Comparison of ENCODE assay signal across 10 cellular contexts in the genomic region with DNA sequence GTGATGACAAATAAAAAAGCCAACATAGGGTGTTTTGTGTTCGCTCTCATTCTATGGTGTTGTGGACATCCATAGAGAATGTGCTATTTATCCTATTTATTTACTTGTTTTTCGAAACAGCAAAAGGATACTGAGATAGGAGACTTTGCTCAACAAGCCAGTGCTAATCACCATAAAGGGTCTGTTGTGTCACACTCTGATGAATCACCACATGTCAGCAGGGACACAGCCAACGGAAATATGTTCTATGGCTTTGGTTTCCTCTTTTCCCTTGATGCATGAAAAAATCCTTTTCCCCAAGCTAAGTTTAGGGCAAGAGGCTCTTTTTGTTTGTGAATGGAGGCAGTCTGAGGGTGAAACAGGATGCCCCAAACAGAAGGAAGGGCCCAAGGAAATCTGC.
DNase-seq lines count a peak whose midpoint lies in the region; ATAC-seq and TF ChIP-seq lines count a peak whose summit lies in the region.
"Had no signal": no experiment of that assay in that cellular context is flagged by ENCODE, and none has a peak within 500 bp of the region (broad histone marks: within the 10 kb centered on the region; RNA-seq: fewer than 3 reads in every experiment).

No MANE protein-coding gene starts in this region.

- DNase-seq in Right ventricle myocardium inferior (ENCODE audit: missing footprints) (no peak), cardiac septum (ENCODE audit: low spot score) (no peak), dorsolateral prefrontal cortex (no peak), lung microvascular endothelial cell (ENCODE audit: low read depth in 2 of 2) (peak; percentile 66 to 95)
- DNase-seq in effector memory CD8-positive, alpha-beta T cell = no peak
- DNase-seq: NCI-H1417 treated with DMSO at 0.1 percent for 48 hours, spleen had no signal

- peaks cover 4 to 8% of the 10 kb centered on the region in 2 donors for H3K27me3 Mint-ChIP-seq in effector memory CD8-positive, alpha-beta T cell

- intact Hi-C loops in Right ventricle myocardium inferior (cut with DNase I) (loop anchor here (10.0 kb wide), 1 partner anchor 154 kb away; no protein-coding TSS in a partner anchor), cardiac septum (cut with DNase I) (loop anchor here (10.0 kb wide), 1 partner anchor 184 kb away; no protein-coding TSS in a partner anchor), dorsolateral prefrontal cortex (cut with DNase I) (no loop called here)

- H3K4me3 ChIP-seq in dorsolateral prefrontal cortex = no peak overlapping the region
- H3K4me3 ChIP-seq: spleen had no signal

- no peaks in the 10 kb centered on the region for H3K9me3 Mint-ChIP-seq in effector memory CD8-positive, alpha-beta T cell

- H3K27ac Mint-ChIP-seq in effector memory CD8-positive, alpha-beta T cell = no peak overlapping the region

- H3K27ac ChIP-seq in dorsolateral prefrontal cortex = peak overlapping the region in 40 of 59 donors; percentile 2 to 86 (median 55)

- peaks cover 0 to 3% (median 0%) of the 10 kb centered on the region in 45 donors for H3K27me3 ChIP-seq in dorsolateral prefrontal cortex
- H3K27me3 ChIP-seq: spleen had no signal

- H3K4me1 Mint-ChIP-seq in effector memory CD8-positive, alpha-beta T cell (ENCODE audit: low read depth in 2 of 2) = no peaks in the 10 kb centered on the region

- no peak for TF ChIP-seq CTCF in dorsolateral prefrontal cortex (IDR thresholded peaks at IDR 0.05 in 54 of 56, conservative IDR thresholded peaks at IDR 0.05 in 2 of 56; ENCODE audit: low read depth in 1 of 56, partially characterized antibody in 56 of 56)

- ATAC-seq in Right ventricle myocardium inferior (peak; percentile 47), GM18870 (IDR thresholded peaks at IDR 0.05; ENCODE audit: unreplicated experiment) (no peak), HG03521 (IDR thresholded peaks at IDR 0.05; ENCODE audit: unreplicated experiment) (no peak), GM18858 (IDR thresholded peaks at IDR 0.05; ENCODE audit: unreplicated experiment) (no peak)
- ATAC-seq in effector memory CD8-positive, alpha-beta T cell (replicated peaks) = no peak

- peaks cover 3% of the 10 kb centered on the region for H3K36me3 Mint-ChIP-seq in effector memory CD8-positive, alpha-beta T cell (ENCODE audit: insufficient read depth)

- H3K4me3 Mint-ChIP-seq in effector memory CD8-positive, alpha-beta T cell = no peak overlapping the region

Comparison
In these comparisons a context has a peak if more than half of its experiments do, and no peak if none do; other contexts are left out.
1. DNase-seq: peak in lung microvascular endothelial cell (2 of 2); none in Right ventricle myocardium inferior (single experiment), cardiac septum (single experiment), dorsolateral prefrontal cortex (0 of 10) and effector memory CD8-positive, alpha-beta T cell (0 of 3).
2. intact Hi-C loops: an anchor here in Right ventricle myocardium inferior (10.0 kb wide) and cardiac septum (10.0 kb wide); none called in dorsolateral prefrontal cortex.